Comparison of ENCODE assay signal across 10 cellular contexts in genomic region chr2:25473758-25474335, GRCh38.
A peak's percentile ranks its signal among the peaks of the same experiment; 100 is the strongest.
DNase-seq lines count a peak whose midpoint lies in the region; ATAC-seq, FAIRE-seq and TF ChIP-seq lines count a peak whose summit lies in the region.
"Had no signal": no experiment of that assay in that cellular context is flagged by ENCODE, and none has a peak within 500 bp of the region (broad histone marks: within the 10 kb centered on the region; RNA-seq: fewer than 3 reads in every experiment).

No MANE protein-coding gene starts in this region.

- no peak overlapping the region for H3K27ac ChIP-seq in lung (ENCODE audit: low read depth in 1 of 2, low read length in 1 of 2)
- no peak overlapping the region for H3K27ac ChIP-seq in neuronal stem cell (replicated peaks; ENCODE audit: low read length)
- H3K27ac ChIP-seq in esophagus muscularis mucosa (replicated peaks in 1 of 4): no peak overlapping the region

- no peak for TF ChIP-seq EP300 in esophagus muscularis mucosa (IDR thresholded peaks at IDR 0.05)

- WGBS in lung, 2 donors: 51 to 62% methylated on average over 12 of the region's 12 CpGs
- no CpG with 5 or more reads among the region's 12 CpGs for WGBS in neuronal stem cell (ENCODE audit: extremely low coverage in 2 of 2, insufficient read length in 2 of 2, insufficient replicate concordance in 1 of 2), 2 donors
- 45% methylated on average over 12 of the region's 12 CpGs for WGBS in esophagus muscularis mucosa

- H2BK5ac ChIP-seq in neuronal stem cell (ENCODE audit: low read length): no peak overlapping the region

- TF ChIP-seq POLR2A in H54 (IDR thresholded peaks at IDR 0.05; ENCODE audit: low read depth, low read length) (no peak), esophagus muscularis mucosa (IDR thresholded peaks at IDR 0.05; ENCODE audit: low read depth) (no peak)

- FAIRE-seq in H54 (lab: Jason Lieb, UNC): no peak
- FAIRE-seq: colon had no signal

- no peak overlapping the region for H4K91ac ChIP-seq in neuronal stem cell (ENCODE audit: low read depth, low read length, poor library complexity)

- no peak overlapping the region for H2BK15ac ChIP-seq in neuronal stem cell (ENCODE audit: low read length)

- intact Hi-C loops in esophagus muscularis mucosa (cut with DNase I): no loop called here

- no peak overlapping the region for H3K23ac ChIP-seq in neuronal stem cell (ENCODE audit: low read depth, low read length, poor library complexity)

- H3K36me3 ChIP-seq in lung (ENCODE audit: control insufficient read depth in 2 of 2, insufficient read depth in 2 of 2, low read length in 2 of 2) (peaks cover 0 to 7% of the 10 kb centered on the region in 2 donors), neuronal stem cell (replicated peaks in 1 of 2; ENCODE audit: control insufficient read depth in 2 of 2, insufficient read depth in 2 of 2, low read length in 2 of 2) (peaks cover 3 to 10% of the 10 kb centered on the region in 2 donors), esophagus muscularis mucosa (peaks cover 0 to 5% (median 0%) of the 10 kb centered on the region in 4 donors)

- H4K8ac ChIP-seq in neuronal stem cell (ENCODE audit: low read depth, low read length): no peak overlapping the region

- H3K4me2 ChIP-seq in neuronal stem cell (ENCODE audit: insufficient read depth, low read length, poor library complexity, severe bottlenecking): no peak overlapping the region

- no peaks in the 10 kb centered on the region for H3K27me3 ChIP-seq in lung (ENCODE audit: control insufficient read depth, insufficient read depth)
- H3K27me3 ChIP-seq in neuronal stem cell (ENCODE audit: control insufficient read depth in 3 of 3, insufficient read depth in 3 of 3, low read depth in 1 of 3, low read length in 3 of 3): no peaks in the 10 kb centered on the region
- no peaks in the 10 kb centered on the region for H3K27me3 ChIP-seq in esophagus muscularis mucosa

- H2BK12ac ChIP-seq in neuronal stem cell (ENCODE audit: low read length): no peak overlapping the region

- H2BK120ac ChIP-seq in neuronal stem cell (ENCODE audit: low read depth, low read length): no peak overlapping the region

- H3K9me3 ChIP-seq in lung (ENCODE audit: control insufficient read depth in 2 of 2, insufficient read depth in 1 of 2, low read length in 1 of 2) (peaks cover 3 to 11% of the 10 kb centered on the region in 2 donors), neuronal stem cell (replicated peaks in 1 of 2; ENCODE audit: control insufficient read depth in 2 of 2, insufficient read depth in 1 of 2, low read depth in 1 of 2, low read length in 2 of 2) (peaks cover 2 to 15% of the 10 kb centered on the region in 2 donors), esophagus muscularis mucosa (peaks cover 0 to 14% (median 12%) of the 10 kb centered on the region in 4 donors)

- ATAC-seq in lung (ENCODE audit: insufficient read depth, low FRiP score): no peak
- ATAC-seq in HG02884 (IDR thresholded peaks at IDR 0.05; ENCODE audit: unreplicated experiment): no peak

- H3K4ac ChIP-seq in neuronal stem cell (ENCODE audit: low read length): no peak overlapping the region

- DNase-seq in DMS53 treated with DMSO at 0.1 percent for 48 hours (lab: John Stamatoyannopoulos, UW; ENCODE audit: unreplicated experiment) (peak; percentile 3), NCI-H2081 treated with DMSO at 0.1 percent for 48 hours (lab: John Stamatoyannopoulos, UW) (peak; percentile 38), amniotic epithelial cell (ENCODE audit: low read depth) (peak; percentile 22), lung (ENCODE audit: low spot score) (peak; percentile 38), H54 (ENCODE audit: insufficient read length, low spot score) (no peak), neuronal stem cell (ENCODE audit: low spot score) (no peak), esophagus muscularis mucosa (ENCODE audit: extremely low spot score) (no peak)
- DNase-seq: SIG-M5 had no signal

- no peak overlapping the region for H3K4me3 ChIP-seq in lung
- no peak overlapping the region for H3K4me3 ChIP-seq in neuronal stem cell (ENCODE audit: low read length in 2 of 2)
- H3K4me3 ChIP-seq in esophagus muscularis mucosa: no peak overlapping the region

- no peak overlapping the region for H3K18ac ChIP-seq in neuronal stem cell (ENCODE audit: low read length)

- H3K9ac ChIP-seq in neuronal stem cell (ENCODE audit: low read depth, low read length, poor library complexity): no peak overlapping the region

- no peaks in the 10 kb centered on the region for H3K79me1 ChIP-seq in neuronal stem cell (ENCODE audit: low read depth, low read length)

- H3K4me1 ChIP-seq in lung (ENCODE audit: control insufficient read depth in 2 of 2, insufficient read depth in 2 of 2, low read length in 2 of 2) (no peaks in the 10 kb centered on the region), neuronal stem cell (ENCODE audit: control insufficient read depth in 2 of 2, insufficient read depth in 1 of 2, low read depth in 1 of 2, low read length in 2 of 2) (no peaks in the 10 kb centered on the region), esophagus muscularis mucosa (peaks cover 0 to 11% (median 4%) of the 10 kb centered on the region in 4 donors)

- H2AFZ ChIP-seq in neuronal stem cell (ENCODE audit: low read length): no peak overlapping the region

- TF ChIP-seq CTCF in lung (IDR thresholded peaks at IDR 0.05; ENCODE audit: control extremely low read depth, extremely low read depth) (no peak), esophagus muscularis mucosa (IDR thresholded peaks at IDR 0.05) (no peak)

- H3K14ac ChIP-seq in neuronal stem cell (ENCODE audit: low read length): no peak overlapping the region

- H2AK5ac ChIP-seq in neuronal stem cell (ENCODE audit: low read depth, low read length): no peak overlapping the region

Comparison
In these comparisons a context has a peak if more than half of its experiments do, and no peak if none do; other contexts are left out.
1. DNase-seq: peak in DMS53 treated with DMSO at 0.1 percent for 48 hours (single experiment), NCI-H2081 treated with DMSO at 0.1 percent for 48 hours (single experiment), amniotic epithelial cell (single experiment) and lung (single experiment); none in H54 (single experiment), neuronal stem cell (single experiment) and esophagus muscularis mucosa (single experiment).